20 cellular contexts compared by ENCODE assay signal in genomic region chr17:29693751-29694150, GRCh38.
DNase-seq lines count a peak whose midpoint lies in the region; ATAC-seq, FAIRE-seq and TF ChIP-seq lines count a peak whose summit lies in the region.
"Had no signal": no experiment of that assay in that cellular context is flagged by ENCODE, and none has a peak within 500 bp of the region (broad histone marks: within the 10 kb centered on the region; RNA-seq: fewer than 3 reads in every experiment).

No MANE protein-coding gene starts in this region.

- H3K4me2 ChIP-seq in IMR-90 (ENCODE audit: low read depth, low read length) (no peak overlapping the region), K562 (ENCODE audit: insufficient read depth, low read length) (no peak overlapping the region)

- no peak overlapping the region for H2BK20ac ChIP-seq in IMR-90 (ENCODE audit: low read depth, low read length)

- peaks cover 70% of the 10 kb centered on the region for H3K36me3 Mint-ChIP-seq in activated T-cell treated with anti-CD3 and anti-CD28 coated beads, Interleukin-2, amount 50 U/mL, for 24 hours (ENCODE audit: low read depth)
- H3K36me3 Mint-ChIP-seq in stimulated activated naive B cell treated with anti-CD40 and anti-IgM and Interleukin-4, amounts not matched to agents 10 μg/mL and 1 μg/mL and 100 μg/mL, for 72 hours = peaks cover 22 to 39% of the 10 kb centered on the region in 2 donors

- FAIRE-seq in K562 (lab: Jason Lieb, UNC) = no peak

- peak overlapping the region; percentile 12 for H3K27ac Mint-ChIP-seq in activated T-cell treated with anti-CD3 and anti-CD28 coated beads, Interleukin-2, amount 50 U/mL, for 24 hours
- H3K27ac Mint-ChIP-seq in stimulated activated naive B cell treated with anti-CD40 and anti-IgM and Interleukin-4, amounts not matched to agents 10 μg/mL and 1 μg/mL and 100 μg/mL, for 72 hours = no peak overlapping the region

- TF ChIP-seq POLR2A in IMR-90 (IDR thresholded peaks at IDR 0.05; ENCODE audit: low read depth, low read length) (no peak), K562 (conservative IDR thresholded peaks at IDR 0.05) (no peak)

- in situ Hi-C loops in IMR-90 (cut with MboI; ENCODE audit: low sequenced_read_pairs) (no loop called here), K562 (cut with MboI) (no loop called here)

- no peak overlapping the region for H3K56ac ChIP-seq in IMR-90 (ENCODE audit: extremely low read depth, insufficient read depth, low read length)

- H3K4me3 Mint-ChIP-seq in activated T-cell treated with anti-CD3 and anti-CD28 coated beads, Interleukin-2, amount 50 U/mL, for 24 hours = no peak overlapping the region
- H3K4me3 Mint-ChIP-seq in stimulated activated naive B cell treated with anti-CD40 and anti-IgM and Interleukin-4, amounts not matched to agents 10 μg/mL and 1 μg/mL and 100 μg/mL, for 72 hours = no peak overlapping the region

- H3K4ac ChIP-seq in IMR-90 (ENCODE audit: low read depth, low read length) = no peak overlapping the region

- H4K20me1 ChIP-seq in IMR-90 (ENCODE audit: insufficient read depth, low read length) = no peaks in the 10 kb centered on the region
- H4K20me1 ChIP-seq in K562 (replicated peaks; ENCODE audit: control insufficient read depth, insufficient read depth, low read length) = no peaks in the 10 kb centered on the region

- dilution Hi-C loops in IMR-90 (cut with HindIII; ENCODE audit: low sequenced_read_pairs, unreplicated experiment) = no loop called here

- no TSS peak for BruUV-seq in IMR-90 (replicated peaks; lab: Mats Ljungman, UMichigan)
- no TSS peak for BruUV-seq in K562 (replicated peaks; lab: Mats Ljungman, UMichigan)

- no peaks in the 10 kb centered on the region; a peak in 1 of 4 replicates for H3K79me1 ChIP-seq in IMR-90 (ENCODE audit: low read depth in 1 of 2, low read length in 2 of 2)

- H3K4me3 ChIP-seq in IMR-90 (ENCODE audit: insufficient read depth, low read depth, low read length) (no peak overlapping the region), K562 (no peak overlapping the region), neutrophil (ENCODE audit: low read depth in 1 of 2, low read length in 1 of 2) (no peak overlapping the region)
- H3K4me3 ChIP-seq: thyroid gland had no signal

- no peak overlapping the region for H2AK9ac ChIP-seq in IMR-90 (replicated peaks; ENCODE audit: low read depth, low read length, poor library complexity)

- H4K8ac ChIP-seq in IMR-90 (ENCODE audit: low read depth in 2 of 2, low read length in 2 of 2) = no peak overlapping the region

- DNase-seq in activated T-cell treated with anti-CD3 and anti-CD28 coated beads, Interleukin-2, amount 50 U/mL, for 24 hours = no peak
- DNase-seq in activated T-cell treated with anti-CD3 and anti-CD28 coated beads, Interleukin-2, amount 50 U/mL, for 1 hour = no peak
- DNase-seq in IMR-90 = no peak
- no peak for DNase-seq in K562 (ENCODE audit: extremely low read depth in 1 of 4, low spot score in 3 of 4)
- DNase-seq in DMS53 treated with DMSO at 0.1 percent for 48 hours (lab: John Stamatoyannopoulos, UW; ENCODE audit: unreplicated experiment) = no peak
- no peak for DNase-seq in stimulated activated naive B cell treated with anti-CD40 and anti-IgM and Interleukin-4, amounts not matched to agents 10 μg/mL and 1 μg/mL and 100 μg/mL, for 72 hours
- DNase-seq: ACHN; activated effector memory CD4-positive, alpha-beta T cell treated with Interleukin-2 at 50 U/mL for 16 hours; anterior cingulate cortex; central memory CD4-positive, alpha-beta T cell; DMS153; effector memory CD4-positive, alpha-beta T cell; GDM1; NCI-H69; posterior cingulate gyrus; thyroid gland had no signal

- H4K91ac ChIP-seq in IMR-90 (ENCODE audit: insufficient read depth, low read depth, low read length) = no peak overlapping the region

- H2BK15ac ChIP-seq in IMR-90 (ENCODE audit: low read depth, low read length) = no peak overlapping the region

- no peaks in the 10 kb centered on the region for H3K9me3 Mint-ChIP-seq in activated T-cell treated with anti-CD3 and anti-CD28 coated beads, Interleukin-2, amount 50 U/mL, for 24 hours
- no peaks in the 10 kb centered on the region for H3K9me3 Mint-ChIP-seq in stimulated activated naive B cell treated with anti-CD40 and anti-IgM and Interleukin-4, amounts not matched to agents 10 μg/mL and 1 μg/mL and 100 μg/mL, for 72 hours

- no peak overlapping the region for H3K23ac ChIP-seq in IMR-90 (ENCODE audit: low read depth, low read length)

- no peak overlapping the region for H3K9ac ChIP-seq in IMR-90 (ENCODE audit: low read depth, low read length)
- H3K9ac ChIP-seq in K562 (ENCODE audit: insufficient read depth in 1 of 2, low read depth in 2 of 2, low read length in 2 of 2) = no peak overlapping the region

- ATAC-seq in IMR-90 (ENCODE audit: low read depth) (no peak), K562 (no peak), GM19455 (IDR thresholded peaks at IDR 0.05; ENCODE audit: unreplicated experiment) (no peak)
- no peak for ATAC-seq in stimulated activated naive B cell treated with anti-CD40 and anti-IgM and Interleukin-4, amounts not matched to agents 10 μg/mL and 1 μg/mL and 100 μg/mL, for 72 hours (replicated peaks)
- ATAC-seq: Right ventricle myocardium inferior had no signal

- peaks cover 4% of the 10 kb centered on the region for H3K36me3 ChIP-seq in IMR-90 (ENCODE audit: control insufficient read depth, insufficient read depth, low read length)
- H3K36me3 ChIP-seq in K562 (ENCODE audit: control insufficient read depth, insufficient read depth, low read length) = no peaks in the 10 kb centered on the region
- peaks cover 93% of the 10 kb centered on the region for H3K36me3 ChIP-seq in neutrophil
- H3K36me3 ChIP-seq: thyroid gland had no signal

- H3K79me2 ChIP-seq in K562 (ENCODE audit: control insufficient read depth, insufficient read depth, low read length) = no peaks in the 10 kb centered on the region

- no peak overlapping the region for H2AK5ac ChIP-seq in IMR-90 (ENCODE audit: low read depth, low read length)

- H2BK120ac ChIP-seq in IMR-90 (ENCODE audit: low read depth, low read length) = no peak overlapping the region

- H3K9me1 ChIP-seq in IMR-90 (ENCODE audit: insufficient read depth, low read length) (no peaks in the 10 kb centered on the region), K562 (ENCODE audit: control insufficient read depth, insufficient read depth, low read length) (no peaks in the 10 kb centered on the region)

- no peak for TF ChIP-seq RAD21 in IMR-90 (IDR thresholded peaks at IDR 0.05; ENCODE audit: low read length)
- TF ChIP-seq RAD21 in K562 (CRISPR knock-in tag; conservative IDR thresholded peaks at IDR 0.05 in 1 of 2, IDR thresholded peaks at IDR 0.05 in 1 of 2) = no peak

- TF ChIP-seq CTCF in IMR-90 (conservative IDR thresholded peaks at IDR 0.05; ENCODE audit: low read depth, low read length) (no peak), K562 (IDR thresholded peaks at IDR 0.05 in 2 of 3, conservative IDR thresholded peaks at IDR 0.05 in 1 of 3; ENCODE audit: insufficient read depth in 2 of 3, low read depth in 1 of 3, low read length in 3 of 3) (no peak), neutrophil (IDR thresholded peaks at IDR 0.05) (no peak)

- H2AFZ ChIP-seq in IMR-90 (replicated peaks; ENCODE audit: low read length, poor library complexity) = no peak overlapping the region
- H2AFZ ChIP-seq in K562 (ENCODE audit: low read depth, low read length) = no peak overlapping the region

- TF ChIP-seq EP300 in K562 (IDR thresholded peaks at IDR 0.05; ENCODE audit: low read length) = no peak

- H3K18ac ChIP-seq in IMR-90 (ENCODE audit: low read depth, low read length) = no peak overlapping the region

- H3K27me3 ChIP-seq in IMR-90 (ENCODE audit: control insufficient read depth, insufficient read depth, low read length) (no peaks in the 10 kb centered on the region), K562 (ENCODE audit: control insufficient read depth in 2 of 2, insufficient read depth in 2 of 2, low read length in 2 of 2) (no peaks in the 10 kb centered on the region), neutrophil (no peaks in the 10 kb centered on the region)
- H3K27me3 ChIP-seq: thyroid gland had no signal

- no peak overlapping the region for H3K27ac ChIP-seq in IMR-90 (ENCODE audit: insufficient read depth, low read length)
- peak overlapping the region; percentile 4; the same call in 1 of the 3 replicates for H3K27ac ChIP-seq in K562 (ENCODE audit: extremely low read depth, low read depth, low read length)
- peak overlapping the region; percentile 76 for H3K27ac ChIP-seq in neutrophil
- H3K27ac ChIP-seq: C4-2B, thyroid gland had no signal

- no CpG with 5 or more reads among the region's 3 CpGs for WGBS in IMR-90 (ENCODE audit: extremely low coverage in 2 of 2, insufficient read length in 1 of 2), 2 experiments
- WGBS in K562 (ENCODE audit: insufficient coverage, low coverage, missing lambda C conversion rate) = 69% methylated on average over 3 of the region's 3 CpGs

- POLR2A ChIA-PET in IMR-90 (lab: Charles Lee; ENCODE audit: unreplicated experiment) = no interaction called here
- POLR2A ChIA-PET in K562 (lab: Yijun Ruan, JAX) = interaction anchor here (0.6 to 0.9 kb wide), 4 partner anchors 10 to 398 kb away, joined by 3 read pairs; no protein-coding TSS in a partner anchor

- H3K14ac ChIP-seq in IMR-90 (replicated peaks; ENCODE audit: low read depth, low read length) = no peak overlapping the region

- intact Hi-C loops in IMR-90 (cut with micrococcal nuclease) = no loop called here
- intact Hi-C loops in K562 (cut with micrococcal nuclease) = no loop called here

- H3K4me1 ChIP-seq in IMR-90 (ENCODE audit: control insufficient read depth, insufficient read depth, low read length) = peaks cover 7% of the 10 kb centered on the region
- peaks cover 5 to 30% of the 10 kb centered on the region in 2 experiments for H3K4me1 ChIP-seq in K562 (replicated peaks in 1 of 2; ENCODE audit: control insufficient read depth in 2 of 2, insufficient read depth in 2 of 2, low read length in 2 of 2)
- peaks cover 27 to 33% of the 10 kb centered on the region in 2 experiments for H3K4me1 ChIP-seq in neutrophil (ENCODE audit: control insufficient read depth in 1 of 2, insufficient read depth in 1 of 2, low read depth in 1 of 2, low read length in 1 of 2)

- no peaks in the 10 kb centered on the region for H3K27me3 Mint-ChIP-seq in activated T-cell treated with anti-CD3 and anti-CD28 coated beads, Interleukin-2, amount 50 U/mL, for 24 hours
- H3K27me3 Mint-ChIP-seq in stimulated activated naive B cell treated with anti-CD40 and anti-IgM and Interleukin-4, amounts not matched to agents 10 μg/mL and 1 μg/mL and 100 μg/mL, for 72 hours = no peaks in the 10 kb centered on the region

- no peak overlapping the region for H2BK5ac ChIP-seq in IMR-90 (ENCODE audit: low read depth, low read length, poor library complexity, severe bottlenecking)

- peaks cover 34% of the 10 kb centered on the region for H3K4me1 Mint-ChIP-seq in activated T-cell treated with anti-CD3 and anti-CD28 coated beads, Interleukin-2, amount 50 U/mL, for 24 hours (ENCODE audit: low read depth)
- peaks cover 6 to 18% of the 10 kb centered on the region in 2 donors for H3K4me1 Mint-ChIP-seq in stimulated activated naive B cell treated with anti-CD40 and anti-IgM and Interleukin-4, amounts not matched to agents 10 μg/mL and 1 μg/mL and 100 μg/mL, for 72 hours

- CTCF ChIA-PET in IMR-90 (lab: Yijun Ruan, JAX) (no interaction called here), K562 (lab: Yijun Ruan, JAX; ENCODE audit: low intra/inter-chr PET ratio) (no interaction called here)

- peak overlapping the region; percentile 50; the same call in 1 of the 2 replicates for H4K5ac ChIP-seq in IMR-90 (ENCODE audit: low read depth, low read length)

- H3K9me3 ChIP-seq in IMR-90 (ENCODE audit: control insufficient read depth, insufficient read depth, low read length) (no peaks in the 10 kb centered on the region), K562 (replicated peaks; ENCODE audit: control insufficient read depth, insufficient read depth, low read depth, low read length) (no peaks in the 10 kb centered on the region), neutrophil (no peaks in the 10 kb centered on the region)
- H3K9me3 ChIP-seq: thyroid gland had no signal
